Comparison of ENCODE assay signal across 11 cellular contexts in the genomic region with DNA sequence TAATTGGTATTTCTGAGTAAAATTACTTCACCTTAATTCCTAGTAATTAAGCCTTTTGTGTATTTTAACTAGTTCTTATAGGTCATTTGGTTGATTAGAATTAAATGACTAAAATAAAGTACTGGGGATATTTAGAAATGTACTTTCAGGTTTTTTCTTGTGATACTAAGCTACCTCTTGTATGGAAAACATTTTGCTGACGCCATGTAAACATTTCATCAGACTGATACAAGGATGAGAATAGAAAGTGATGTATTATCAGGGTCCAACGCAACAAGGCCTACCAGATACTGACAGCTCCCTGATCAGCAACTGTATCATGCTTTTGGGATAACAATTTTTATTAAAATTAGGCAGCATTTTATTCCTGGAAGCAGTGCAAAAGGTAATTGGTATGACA. TPM values are rescaled to one million over a fixed set of nuclear protein-coding genes. Genes with fewer than 3 reads are reported as not detected.
A peak's percentile ranks its signal among the peaks of the same experiment; 100 is the strongest.
DNase-seq lines count a peak whose midpoint lies in the region; ATAC-seq and TF ChIP-seq lines count a peak whose summit lies in the region.
"Had no signal": no experiment of that assay in that cellular context is flagged by ENCODE, and none has a peak within 500 bp of the region (broad histone marks: within the 10 kb centered on the region; RNA-seq: fewer than 3 reads in every experiment).

No MANE protein-coding gene starts in this region.

- POLR2A ChIA-PET in activated CD4-positive, alpha-beta memory T cell treated with anti-CD3 and anti-CD28 coated beads, Interleukin-2, amount 10 ng/mL, durations not matched to agents 7 days and 5 days (lab: Charles Lee) = interaction anchor here (0.6 to 5.0 kb wide), 10 partner anchors 8 to 1020 kb away, joined by 3 to 66 read pairs (median 14); partner anchors contain the start of genes CCR7 and TOP2A

- CTCF ChIA-PET in activated CD4-positive, alpha-beta memory T cell treated with anti-CD3 and anti-CD28 coated beads, Interleukin-2, amount 10 ng/mL, durations not matched to agents 7 days and 5 days (lab: Charles Lee) = interaction anchor here (1.0 to 3.6 kb wide), 7 partner anchors 21 to 903 kb away, joined by 3 to 18 read pairs (median 5); partner anchors contain the start of gene TOP2A

- H3K4me1 Mint-ChIP-seq in activated naive CD4-positive, alpha-beta T cell treated with anti-CD3 and anti-CD28 coated beads, Interleukin-2, amount 50 U/mL, for 24 hours = peaks cover 56% of the 10 kb centered on the region
- peaks cover 61% of the 10 kb centered on the region for H3K4me1 Mint-ChIP-seq in activated CD4-positive, alpha-beta memory T cell treated with anti-CD3 and anti-CD28 coated beads, Interleukin-2, amount 10 ng/mL, durations not matched to agents 7 days and 5 days
- peaks cover 28% of the 10 kb centered on the region for H3K4me1 Mint-ChIP-seq in glutamatergic neuron (ENCODE audit: low read depth, unreplicated experiment)

- no peak for TF ChIP-seq CTCF in glutamatergic neuron (IDR thresholded peaks at IDR 0.05; ENCODE audit: partially characterized antibody, unreplicated experiment)

- H3K36me3 Mint-ChIP-seq in activated naive CD4-positive, alpha-beta T cell treated with anti-CD3 and anti-CD28 coated beads, Interleukin-2, amount 50 U/mL, for 24 hours = peaks cover 22% of the 10 kb centered on the region
- H3K36me3 Mint-ChIP-seq in activated CD4-positive, alpha-beta memory T cell treated with anti-CD3 and anti-CD28 coated beads, Interleukin-2, amount 10 ng/mL, durations not matched to agents 7 days and 5 days (ENCODE audit: low read depth) = peaks cover 47% of the 10 kb centered on the region
- no peaks in the 10 kb centered on the region for H3K36me3 Mint-ChIP-seq in glutamatergic neuron (ENCODE audit: unreplicated experiment)

- no peaks in the 10 kb centered on the region for H3K27me3 ChIP-seq in subcutaneous abdominal adipose tissue (ENCODE audit: control insufficient read depth in 5 of 5, insufficient read depth in 4 of 5, low read length in 5 of 5)
- H3K27me3 ChIP-seq: body of pancreas had no signal

- H3K27ac ChIP-seq in subcutaneous abdominal adipose tissue (ENCODE audit: low read depth, low read length) = no peak overlapping the region
- H3K27ac ChIP-seq: body of pancreas had no signal

- no peaks in the 10 kb centered on the region for H3K27me3 Mint-ChIP-seq in activated naive CD4-positive, alpha-beta T cell treated with anti-CD3 and anti-CD28 coated beads, Interleukin-2, amount 50 U/mL, for 24 hours
- no peaks in the 10 kb centered on the region for H3K27me3 Mint-ChIP-seq in activated CD4-positive, alpha-beta memory T cell treated with anti-CD3 and anti-CD28 coated beads, Interleukin-2, amount 10 ng/mL, durations not matched to agents 7 days and 5 days
- H3K27me3 Mint-ChIP-seq in glutamatergic neuron (ENCODE audit: unreplicated experiment) = peaks cover 8% of the 10 kb centered on the region
- H3K27me3 Mint-ChIP-seq: memory B cell had no signal

- peak overlapping the region in 4 of 5 donors; percentile 30 to 100 (median 82) for H3K9ac ChIP-seq in subcutaneous abdominal adipose tissue (ENCODE audit: low read length in 5 of 5)

- H3K36me3 ChIP-seq in subcutaneous abdominal adipose tissue (ENCODE audit: control insufficient read depth in 5 of 5, insufficient read depth in 5 of 5, low read length in 5 of 5) = peaks cover 21 to 34% (median 27%) of the 10 kb centered on the region in 5 donors

- ATAC-seq in GM21576 (IDR thresholded peaks at IDR 0.05; ENCODE audit: unreplicated experiment) = no peak
- ATAC-seq: body of pancreas had no signal

- no peaks in the 10 kb centered on the region for H3K9me3 ChIP-seq in subcutaneous abdominal adipose tissue (ENCODE audit: control insufficient read depth in 5 of 5, low read length in 5 of 5)
- H3K9me3 ChIP-seq: body of pancreas had no signal

- H3K9me3 Mint-ChIP-seq in activated naive CD4-positive, alpha-beta T cell treated with anti-CD3 and anti-CD28 coated beads, Interleukin-2, amount 50 U/mL, for 24 hours = no peaks in the 10 kb centered on the region
- H3K9me3 Mint-ChIP-seq in activated CD4-positive, alpha-beta memory T cell treated with anti-CD3 and anti-CD28 coated beads, Interleukin-2, amount 10 ng/mL, durations not matched to agents 7 days and 5 days = no peaks in the 10 kb centered on the region
- peaks cover 12% of the 10 kb centered on the region for H3K9me3 Mint-ChIP-seq in glutamatergic neuron (ENCODE audit: unreplicated experiment)
- H3K9me3 Mint-ChIP-seq: memory B cell had no signal

- H3K4me3 ChIP-seq in subcutaneous abdominal adipose tissue (ENCODE audit: low read depth in 1 of 5, low read length in 5 of 5) = no peak overlapping the region

- DNase-seq in activated naive CD4-positive, alpha-beta T cell (lab: John Stamatoyannopoulos, UW) = no peak
- DNase-seq in activated CD4-positive, alpha-beta memory T cell treated with anti-CD3 and anti-CD28 coated beads, Interleukin-2, amount 10 ng/mL, durations not matched to agents 7 days and 5 days = no peak
- DNase-seq in glutamatergic neuron (no peak), putamen (ENCODE audit: low spot score) (no peak), DMS79 (lab: John Stamatoyannopoulos, UW) (no peak)
- DNase-seq: body of pancreas, NCI-H2171 had no signal

- H3K4me3 Mint-ChIP-seq in activated naive CD4-positive, alpha-beta T cell treated with anti-CD3 and anti-CD28 coated beads, Interleukin-2, amount 50 U/mL, for 24 hours = peak overlapping the region; percentile 66
- peak overlapping the region; percentile 30 for H3K4me3 Mint-ChIP-seq in activated CD4-positive, alpha-beta memory T cell treated with anti-CD3 and anti-CD28 coated beads, Interleukin-2, amount 10 ng/mL, durations not matched to agents 7 days and 5 days
- H3K4me3 Mint-ChIP-seq in glutamatergic neuron (ENCODE audit: unreplicated experiment) = peak overlapping the region; percentile 96

- H3K27ac Mint-ChIP-seq in activated naive CD4-positive, alpha-beta T cell treated with anti-CD3 and anti-CD28 coated beads, Interleukin-2, amount 50 U/mL, for 24 hours = no peak overlapping the region
- no peak overlapping the region for H3K27ac Mint-ChIP-seq in activated CD4-positive, alpha-beta memory T cell treated with anti-CD3 and anti-CD28 coated beads, Interleukin-2, amount 10 ng/mL, durations not matched to agents 7 days and 5 days
- H3K27ac Mint-ChIP-seq in glutamatergic neuron (ENCODE audit: unreplicated experiment) = no peak overlapping the region

- peaks cover 4 to 26% (median 23%) of the 10 kb centered on the region in 5 donors for H3K4me1 ChIP-seq in subcutaneous abdominal adipose tissue (ENCODE audit: control insufficient read depth in 5 of 5, insufficient read depth in 5 of 5, low read length in 5 of 5)

RNA-seq across cellular contexts. Expression of gene SMARCE1, which starts 1.7 kb away (rescaled TPM):
- 100 to 1,000 TPM in 1 of 2 experiments, 10 to 100 TPM in 1; 96.7 to 102 TPM for total RNA-seq in activated CD4-positive, alpha-beta memory T cell treated with anti-CD3 and anti-CD28 coated beads, Interleukin-2, amount 10 ng/mL, durations not matched to agents 7 days and 5 days
- total RNA-seq in glutamatergic neuron (ENCODE audit: unreplicated experiment) = 207 TPM

RNA-seq across cellular contexts. Expression of gene KRT222, which starts 19.0 kb away (rescaled TPM):
- total RNA-seq in activated CD4-positive, alpha-beta memory T cell treated with anti-CD3 and anti-CD28 coated beads, Interleukin-2, amount 10 ng/mL, durations not matched to agents 7 days and 5 days = not detected
- total RNA-seq in glutamatergic neuron (ENCODE audit: unreplicated experiment) = 1.3 TPM

RNA-seq across cellular contexts. Expression of gene KRT24, which starts 57.6 kb away (rescaled TPM):
- not detected for total RNA-seq in activated CD4-positive, alpha-beta memory T cell treated with anti-CD3 and anti-CD28 coated beads, Interleukin-2, amount 10 ng/mL, durations not matched to agents 7 days and 5 days
- not detected for total RNA-seq in glutamatergic neuron (ENCODE audit: unreplicated experiment)
- total RNA-seq: body of pancreas had no signal

Comparison
In these comparisons a context has a peak if more than half of its experiments do, and no peak if none do; other contexts are left out.
1. H3K4me3 Mint-ChIP-seq: peak in every context shown above with its lines; median percentile 96 in glutamatergic neuron; 66 in activated naive CD4-positive, alpha-beta T cell treated with anti-CD3 and anti-CD28 coated beads, Interleukin-2, amount 50 U/mL, for 24 hours; 30 in activated CD4-positive, alpha-beta memory T cell treated with anti-CD3 and anti-CD28 coated beads, Interleukin-2, amount 10 ng/mL, durations not matched to agents 7 days and 5 days.